In genomic region chr2:218448934-218449333, GRCh38 we compare ENCODE assay signal across 15 cellular contexts. TPM values are rescaled to one million over a fixed set of nuclear protein-coding genes. Genes with fewer than 3 reads are reported as not detected.
DNase-seq lines count a peak whose midpoint lies in the region; ATAC-seq and TF ChIP-seq lines count a peak whose summit lies in the region.
"Had no signal": no experiment of that assay in that cellular context is flagged by ENCODE, and none has a peak within 500 bp of the region (broad histone marks: within the 10 kb centered on the region; RNA-seq: fewer than 3 reads in every experiment).

No MANE protein-coding gene starts in this region.

- no peaks in the 10 kb centered on the region for H3K9me3 Mint-ChIP-seq in stimulated activated naive CD8-positive, alpha-beta T cell treated with anti-CD3 and anti-CD28 coated beads, Interleukin-15, amount 100 ng/mL, for 72 hours
- H3K9me3 Mint-ChIP-seq: activated naive CD4-positive, alpha-beta T cell treated with anti-CD3 and anti-CD28 coated beads for 36 hours had no signal

- H2BK5ac ChIP-seq in IMR-90 (ENCODE audit: low read depth, low read length, poor library complexity, severe bottlenecking): no peak overlapping the region

- intact Hi-C loops in IMR-90 (cut with micrococcal nuclease): no loop called here

- H3K79me1 ChIP-seq in IMR-90 (ENCODE audit: low read depth in 1 of 2, low read length in 2 of 2): no peaks in the 10 kb centered on the region

- H3K18ac ChIP-seq in IMR-90 (ENCODE audit: low read depth, low read length): no peak overlapping the region

- TF ChIP-seq CTCF in IMR-90 (conservative IDR thresholded peaks at IDR 0.05; ENCODE audit: low read depth, low read length): no peak
- no peak for TF ChIP-seq CTCF in upper lobe of left lung (IDR thresholded peaks at IDR 0.05)

- no peaks in the 10 kb centered on the region for H3K27me3 Mint-ChIP-seq in stimulated activated naive CD8-positive, alpha-beta T cell treated with anti-CD3 and anti-CD28 coated beads, Interleukin-15, amount 100 ng/mL, for 72 hours
- H3K27me3 Mint-ChIP-seq: activated CD4-positive, alpha-beta T cell treated with anti-CD3 and anti-CD28 coated beads for 36 hours had no signal

- H3K4me3 Mint-ChIP-seq in stimulated activated naive CD8-positive, alpha-beta T cell treated with anti-CD3 and anti-CD28 coated beads, Interleukin-15, amount 100 ng/mL, for 72 hours: no peak overlapping the region
- H3K4me3 Mint-ChIP-seq: activated CD4-positive, alpha-beta T cell treated with anti-CD3 and anti-CD28 coated beads for 36 hours; activated naive CD4-positive, alpha-beta T cell treated with anti-CD3 and anti-CD28 coated beads for 36 hours had no signal

- in situ Hi-C loops in IMR-90 (cut with MboI; ENCODE audit: low sequenced_read_pairs): no loop called here

- H3K4me1 Mint-ChIP-seq in stimulated activated naive CD8-positive, alpha-beta T cell treated with anti-CD3 and anti-CD28 coated beads, Interleukin-15, amount 100 ng/mL, for 72 hours: peaks cover 8% of the 10 kb centered on the region
- H3K4me1 Mint-ChIP-seq: activated CD4-positive, alpha-beta T cell treated with anti-CD3 and anti-CD28 coated beads for 36 hours had no signal

- H4K8ac ChIP-seq in IMR-90 (ENCODE audit: low read depth in 2 of 2, low read length in 2 of 2): no peak overlapping the region

- H2BK20ac ChIP-seq in IMR-90 (ENCODE audit: low read depth, low read length): no peak overlapping the region

- H3K4me3 ChIP-seq in IMR-90 (ENCODE audit: insufficient read depth, low read depth, low read length) (no peak overlapping the region), adipocyte (ENCODE audit: low read length) (no peak overlapping the region), upper lobe of left lung (no peak overlapping the region)
- H3K4me3 ChIP-seq: sigmoid colon, SJSA1 had no signal

- no peak for TF ChIP-seq POLR2A in IMR-90 (IDR thresholded peaks at IDR 0.05; ENCODE audit: low read depth, low read length)
- TF ChIP-seq POLR2A in upper lobe of left lung (IDR thresholded peaks at IDR 0.05): no peak

- H3K36me3 ChIP-seq in IMR-90 (ENCODE audit: control insufficient read depth, insufficient read depth, low read length) (0 out of 2 replicates have a peak, but pooled peaks cover 2% of the 10 kb centered on the region), adipocyte (ENCODE audit: control insufficient read depth, insufficient read depth, low read length, severe bottlenecking) (peaks cover 15% of the 10 kb centered on the region), upper lobe of left lung (peaks cover 0 to 33% (median 6%) of the 10 kb centered on the region in 4 donors)

- ATAC-seq in IMR-90 (ENCODE audit: low read depth) (peak; percentile 92), upper lobe of left lung (ENCODE audit: low FRiP score in 2 of 2) (no peak), HG03039 (IDR thresholded peaks at IDR 0.05; ENCODE audit: unreplicated experiment) (no peak)
- ATAC-seq in stimulated activated naive CD8-positive, alpha-beta T cell treated with anti-CD3 and anti-CD28 coated beads, Interleukin-15, amount 100 ng/mL, for 72 hours: no peak
- ATAC-seq: activated CD4-positive, alpha-beta T cell treated with anti-CD3 and anti-CD28 coated beads for 36 hours had no signal

- POLR2A ChIA-PET in IMR-90 (lab: Charles Lee; ENCODE audit: unreplicated experiment): no interaction called here

- no peak overlapping the region for H4K91ac ChIP-seq in IMR-90 (ENCODE audit: insufficient read depth, low read depth, low read length)

- no peak overlapping the region for H3K56ac ChIP-seq in IMR-90 (ENCODE audit: extremely low read depth, insufficient read depth, low read length)

- H2AK5ac ChIP-seq in IMR-90 (ENCODE audit: low read depth, low read length): no peak overlapping the region

- no peak overlapping the region for H2BK15ac ChIP-seq in IMR-90 (ENCODE audit: low read depth, low read length)

- no peak overlapping the region for H2BK120ac ChIP-seq in IMR-90 (ENCODE audit: low read depth, low read length)

- H4K20me1 ChIP-seq in IMR-90 (ENCODE audit: insufficient read depth, low read length): peaks cover 3% of the 10 kb centered on the region; the same call in 1 of the 2 replicates

- WGBS in IMR-90 (ENCODE audit: extremely low coverage in 2 of 2, insufficient read length in 1 of 2), 2 experiments: no CpG with 5 or more reads among the region's 3 CpGs
- 60 to 63% methylated on average over 3 of the region's 3 CpGs for WGBS in upper lobe of left lung, 2 donors

- no peak overlapping the region for H3K14ac ChIP-seq in IMR-90 (replicated peaks; ENCODE audit: low read depth, low read length)

- BruUV-seq in IMR-90 (replicated peaks; lab: Mats Ljungman, UMichigan): no TSS peak

- TF ChIP-seq EP300 in upper lobe of left lung (IDR thresholded peaks at IDR 0.05): no peak

- no peaks in the 10 kb centered on the region for H3K9me3 ChIP-seq in IMR-90 (ENCODE audit: control insufficient read depth, insufficient read depth, low read length)
- H3K9me3 ChIP-seq in adipocyte (ENCODE audit: control insufficient read depth, low read length): no peaks in the 10 kb centered on the region
- no peaks in the 10 kb centered on the region for H3K9me3 ChIP-seq in upper lobe of left lung
- H3K9me3 ChIP-seq: sigmoid colon, SJSA1 had no signal

- peak overlapping the region in 1 of 2 donors; percentile 88 for H3K27ac Mint-ChIP-seq in stimulated activated naive CD8-positive, alpha-beta T cell treated with anti-CD3 and anti-CD28 coated beads, Interleukin-15, amount 100 ng/mL, for 72 hours
- H3K27ac Mint-ChIP-seq: activated naive CD4-positive, alpha-beta T cell treated with anti-CD3 and anti-CD28 coated beads for 36 hours had no signal

- H3K27ac ChIP-seq in IMR-90 (ENCODE audit: insufficient read depth, low read length) (no peak overlapping the region), upper lobe of left lung (no peak overlapping the region)
- H3K27ac ChIP-seq: sigmoid colon, SJSA1 had no signal

- H3K27me3 ChIP-seq in IMR-90 (ENCODE audit: control insufficient read depth, insufficient read depth, low read length): no peaks in the 10 kb centered on the region
- H3K27me3 ChIP-seq in adipocyte (replicated peaks; ENCODE audit: control insufficient read depth, insufficient read depth, low read length): no peaks in the 10 kb centered on the region
- no peaks in the 10 kb centered on the region for H3K27me3 ChIP-seq in upper lobe of left lung
- H3K27me3 ChIP-seq: sigmoid colon, SJSA1 had no signal

- dilution Hi-C loops in IMR-90 (cut with HindIII; ENCODE audit: low sequenced_read_pairs, unreplicated experiment): no loop called here

- H2AK9ac ChIP-seq in IMR-90 (replicated peaks; ENCODE audit: low read depth, low read length, poor library complexity): no peak overlapping the region

- no peak overlapping the region for H3K23ac ChIP-seq in IMR-90 (ENCODE audit: low read depth, low read length)

- no peak overlapping the region for H2AFZ ChIP-seq in IMR-90 (replicated peaks; ENCODE audit: low read length, poor library complexity)

- no peak overlapping the region for H3K4ac ChIP-seq in IMR-90 (ENCODE audit: low read depth, low read length)

- no peak overlapping the region for H3K4me2 ChIP-seq in IMR-90 (ENCODE audit: low read depth, low read length)

- H3K9me1 ChIP-seq in IMR-90 (ENCODE audit: insufficient read depth, low read length): peaks cover 5% of the 10 kb centered on the region; the same call in 1 of the 2 replicates

- no peak for TF ChIP-seq RAD21 in IMR-90 (IDR thresholded peaks at IDR 0.05; ENCODE audit: low read length)

- H3K4me1 ChIP-seq in IMR-90 (ENCODE audit: control insufficient read depth, insufficient read depth, low read length): peaks cover 3% of the 10 kb centered on the region; the same call in 1 of the 2 replicates
- no peaks in the 10 kb centered on the region for H3K4me1 ChIP-seq in adipocyte (ENCODE audit: control insufficient read depth, insufficient read depth, low read length)
- H3K4me1 ChIP-seq in upper lobe of left lung: no peaks in the 10 kb centered on the region
- H3K4me1 ChIP-seq: sigmoid colon had no signal

- peak; percentile 93 for DNase-seq in DMS53 (lab: John Stamatoyannopoulos, UW)
- peak; percentile 45 for DNase-seq in IMR-90
- peak; percentile 34 for DNase-seq in adipocyte (ENCODE audit: low read depth)
- peak; percentile 41 to 56 for DNase-seq in lung microvascular endothelial cell (ENCODE audit: low read depth in 2 of 2)
- no peak for DNase-seq in upper lobe of left lung
- DNase-seq in NCI-H524 treated with DMSO at 0.1 percent for 48 hours (lab: John Stamatoyannopoulos, UW): no peak
- DNase-seq in stimulated activated naive CD8-positive, alpha-beta T cell treated with anti-CD3 and anti-CD28 coated beads, Interleukin-15, amount 100 ng/mL, for 72 hours: no peak
- DNase-seq: activated CD4-positive, alpha-beta T cell treated with anti-CD3 and anti-CD28 coated beads for 36 hours; activated naive CD4-positive, alpha-beta T cell treated with anti-CD3 and anti-CD28 coated beads for 36 hours; DND-41; head of caudate nucleus; NCI-H446; sigmoid colon had no signal

- no peak overlapping the region for H3K9ac ChIP-seq in IMR-90 (ENCODE audit: low read depth, low read length)
- no peak overlapping the region for H3K9ac ChIP-seq in adipocyte (ENCODE audit: low read length)

- CTCF ChIA-PET in IMR-90 (lab: Yijun Ruan, JAX): no interaction called here

- no peak overlapping the region for H4K5ac ChIP-seq in IMR-90 (ENCODE audit: low read depth, low read length)

TF ChIP-seq in IMR-90, 13 proteins besides CTCF, POLR2A, EP300 and RAD21:
- TF ChIP-seq FOS (IDR thresholded peaks at IDR 0.05; ENCODE audit: low read depth, low read length) (peak; percentile 68; the same call in 1 of the 2 replicates), RFX5 (IDR thresholded peaks at IDR 0.05; ENCODE audit: low read depth, low read length) (no peak), CHD1 (IDR thresholded peaks at IDR 0.05; ENCODE audit: low read depth, low read length) (no peak), MAZ (IDR thresholded peaks at IDR 0.05; ENCODE audit: borderline replicate concordance, low read depth, low read length) (no peak), RCOR1 (IDR thresholded peaks at IDR 0.05; ENCODE audit: insufficient replicate concordance, low read length) (peak; percentile 67)

RNA-seq across cellular contexts. Expression of gene VIL1, which starts 30.0 kb away (rescaled TPM):
- total RNA-seq in IMR-90 (2012; rRNA removed) (not detected in 2 replicates), lung microvascular endothelial cell (not detected in 2 replicates), upper lobe of left lung (under 1 TPM in 3 of 6 donors, not detected in 3; 0.29 to 0.76 (median 0.40) TPM)
- polyA plus RNA-seq in IMR-90 (2012; rRNA removed): not detected in 2 replicates
- not detected in 2 replicates for polyA plus RNA-seq in IMR-90 (2012; cell fraction: cytosol; rRNA removed)
- not detected in 2 replicates for polyA plus RNA-seq in IMR-90 (2012; cell fraction: nucleus; rRNA removed; ENCODE audit: low replicate concordance)
- total RNA-seq: activated CD4-positive, alpha-beta T cell treated with anti-CD3 and anti-CD28 coated beads for 36 hours; activated naive CD4-positive, alpha-beta T cell treated with anti-CD3 and anti-CD28 coated beads for 36 hours; SJSA1 had no signal

RNA-seq across cellular contexts. Expression of gene CTDSP1, which starts 49.3 kb away (rescaled TPM):
- total RNA-seq in IMR-90 (2012; rRNA removed) (17.5 and 19.7 TPM in 2 replicates), lung microvascular endothelial cell (41.2 and 78.4 TPM in 2 replicates), upper lobe of left lung (100 to 1,000 TPM in 5 of 6 donors, 10 to 100 TPM in 1; 96.6 to 239 (median 189) TPM)
- polyA plus RNA-seq in IMR-90 (2012; rRNA removed): 64.3 and 68.2 TPM in 2 replicates
- 61.8 and 79.5 TPM in 2 replicates for polyA plus RNA-seq in IMR-90 (2012; cell fraction: cytosol; rRNA removed)
- polyA plus RNA-seq in IMR-90 (2012; cell fraction: nucleus; rRNA removed; ENCODE audit: low replicate concordance): 64.2 and 103 TPM in 2 replicates

Comparison
In these comparisons a context has a peak if more than half of its experiments do, and no peak if none do; other contexts are left out.
1. DNase-seq: peak in DMS53 (single experiment), IMR-90 (single experiment), adipocyte (single experiment) and lung microvascular endothelial cell (2 of 2); none in upper lobe of left lung (0 of 2), NCI-H524 treated with DMSO at 0.1 percent for 48 hours (single experiment) and stimulated activated naive CD8-positive, alpha-beta T cell treated with anti-CD3 and anti-CD28 coated beads, Interleukin-15, amount 100 ng/mL, for 72 hours (0 of 2).